In the genomic region with DNA sequence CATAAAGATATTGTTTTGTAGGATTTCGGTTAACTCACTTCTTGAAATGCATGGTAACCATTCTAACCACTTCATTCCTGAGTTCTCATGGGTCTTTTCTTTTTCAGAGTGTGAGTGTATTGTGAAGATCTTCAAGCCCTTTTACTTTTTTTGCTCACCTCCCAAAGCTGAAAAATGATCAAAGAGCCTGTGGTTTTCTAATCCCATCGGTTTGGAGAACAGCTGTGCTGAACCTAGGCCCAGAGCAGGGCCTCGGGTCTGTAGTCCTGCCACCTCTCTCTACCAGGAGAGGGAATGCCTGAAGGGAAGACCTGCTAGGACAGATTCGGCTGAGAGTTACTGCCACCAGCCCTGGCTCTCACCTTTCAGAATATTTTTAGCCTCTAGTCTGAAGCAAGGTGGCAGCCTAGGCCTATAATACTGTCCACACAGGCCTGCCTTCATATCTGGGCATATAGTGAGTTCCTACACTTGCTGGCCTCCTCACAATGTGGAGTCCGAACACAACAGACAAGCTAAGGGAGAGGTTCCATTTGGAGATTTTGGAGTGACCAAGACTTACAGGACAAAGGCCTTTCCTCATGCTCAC, we compare ENCODE assay signal across 1 cellular context.
TF ChIP-seq lines count a peak whose summit lies in the region.

No MANE protein-coding gene starts in this region.

TF ChIP-seq in IMR-90, 13 proteins besides CTCF, POLR2A, EP300 and RAD21:
- TF ChIP-seq MXI1 (IDR thresholded peaks at IDR 0.05; ENCODE audit: borderline replicate concordance, low read depth, low read length) = no peak
